ENCODE assay signal across 6 cellular contexts in genomic region chr15:77255385-77255784, GRCh38.
"Had no signal": no experiment of that assay in that cellular context is flagged by ENCODE, and none has a peak within 500 bp of the region (broad histone marks: within the 10 kb centered on the region; RNA-seq: fewer than 3 reads in every experiment).

No MANE protein-coding gene starts in this region.

- ATAC-seq: GM12878 had no signal

- FAIRE-seq: GM12891, GM12892, GM19239 had no signal

- H3K4me3 ChIP-seq: GM12878 had no signal

- DNase-seq: GDM1, GF-D8 had no signal
